ENCODE assay signal across 19 cellular contexts in genomic region chr16:87538594-87538993, GRCh38. TPM values are rescaled to one million over a fixed set of nuclear protein-coding genes. Genes with fewer than 3 reads are reported as not detected.
DNase-seq lines count a peak whose midpoint lies in the region; ATAC-seq, FAIRE-seq and TF ChIP-seq lines count a peak whose summit lies in the region.
"Had no signal": no experiment of that assay in that cellular context is flagged by ENCODE, and none has a peak within 500 bp of the region (broad histone marks: within the 10 kb centered on the region; RNA-seq: fewer than 3 reads in every experiment).

No MANE protein-coding gene starts in this region.

- TF ChIP-seq CTCF in endothelial cell of umbilical vein (IDR thresholded peaks at IDR 0.05; ENCODE audit: extremely low read depth in 1 of 2, insufficient read depth in 1 of 2, low read depth in 1 of 2, low read length in 2 of 2) (no peak), smooth muscle cell (IDR thresholded peaks at IDR 0.05; ENCODE audit: borderline replicate concordance, insufficient read depth, poor library complexity, severe bottlenecking) (no peak), mammary epithelial cell (conservative IDR thresholded peaks at IDR 0.05 in 1 of 2, IDR thresholded peaks at IDR 0.05 in 1 of 2; ENCODE audit: extremely low read depth in 1 of 2, insufficient read depth in 1 of 2, low read depth in 1 of 2, low read length in 2 of 2) (no peak)

- POLR2A ChIA-PET in endothelial cell of umbilical vein (lab: Charles Lee), result no interaction called here

- peak overlapping the region; percentile 55 for H2AFZ ChIP-seq in endothelial cell of umbilical vein (ENCODE audit: low read depth, low read length)
- H2AFZ ChIP-seq in smooth muscle cell (ENCODE audit: low read depth), result no peak overlapping the region
- H2AFZ ChIP-seq in mammary epithelial cell (ENCODE audit: low read depth, low read length), result no peak overlapping the region

- H3K4me1 ChIP-seq in endothelial cell of umbilical vein (ENCODE audit: control insufficient read depth, extremely low read depth, insufficient read depth, low read length) (peaks cover 11% of the 10 kb centered on the region), smooth muscle cell (ENCODE audit: low read depth) (no peaks in the 10 kb centered on the region), mammary epithelial cell (ENCODE audit: insufficient read depth, low read length) (no peaks in the 10 kb centered on the region)

- CTCF ChIA-PET in endothelial cell of umbilical vein (lab: Charles Lee) (interaction anchor here (0.9 to 1.5 kb wide), 5 partner anchors 10 to 114 kb away, joined by 3 to 5 read pairs (median 4); no protein-coding TSS in a partner anchor), mammary epithelial cell (lab: Charles Lee; ENCODE audit: low non-redundant PET) (no interaction called here)

- H3K4me2 ChIP-seq in endothelial cell of umbilical vein (ENCODE audit: insufficient read depth, low read length), result peak overlapping the region; percentile 33
- H3K4me2 ChIP-seq in smooth muscle cell, result no peak overlapping the region
- no peak overlapping the region for H3K4me2 ChIP-seq in mammary epithelial cell (ENCODE audit: insufficient read depth, low read depth, low read length)

- no peak overlapping the region for H3K9ac ChIP-seq in endothelial cell of umbilical vein (replicated peaks; ENCODE audit: extremely low read depth, insufficient read depth, low read length)
- H3K9ac ChIP-seq in smooth muscle cell (ENCODE audit: low read depth), result no peak overlapping the region
- no peak overlapping the region for H3K9ac ChIP-seq in mammary epithelial cell (ENCODE audit: insufficient read depth, low read length)

- 49% methylated on average over 11 of the region's 11 CpGs for WGBS in smooth muscle cell (ENCODE audit: low lambda C conversion rate)
- WGBS in mammary epithelial cell (ENCODE audit: low coverage, missing lambda C conversion rate), result 64% methylated on average over 11 of the region's 11 CpGs

- H4K20me1 ChIP-seq in endothelial cell of umbilical vein (replicated peaks; ENCODE audit: control insufficient read depth, extremely low read depth, insufficient read depth, low read length) (no peaks in the 10 kb centered on the region), smooth muscle cell (ENCODE audit: low read depth) (no peaks in the 10 kb centered on the region), mammary epithelial cell (ENCODE audit: insufficient read depth, low read length) (no peaks in the 10 kb centered on the region)

- no peak for TF ChIP-seq POLR2A in endothelial cell of umbilical vein (IDR thresholded peaks at IDR 0.05; ENCODE audit: low read depth, low read length)

- H3K9me3 ChIP-seq in endothelial cell of umbilical vein (replicated peaks; ENCODE audit: control insufficient read depth, insufficient read depth, low read length) (no peaks in the 10 kb centered on the region), smooth muscle cell (replicated peaks; ENCODE audit: low read depth) (peaks cover 3% of the 10 kb centered on the region), mammary epithelial cell (replicated peaks; ENCODE audit: insufficient read depth, low read length) (peaks cover 6% of the 10 kb centered on the region)
- H3K9me3 ChIP-seq: ovary had no signal

- intact Hi-C loops in endothelial cell of umbilical vein (cut with micrococcal nuclease), result loop anchor here (1.0 kb wide), 1 partner anchor 45 kb away; the partner anchor contains the start of gene ZCCHC14
- intact Hi-C loops in mammary epithelial cell (cut with micrococcal nuclease), result no loop called here

- H3K4me3 ChIP-seq in endothelial cell of umbilical vein (replicated peaks in 1 of 3; ENCODE audit: insufficient read depth in 1 of 3, low read depth in 1 of 3, low read length in 3 of 3) (no peak overlapping the region), smooth muscle cell (no peak overlapping the region), mammary epithelial cell (replicated peaks in 1 of 3; ENCODE audit: insufficient read depth in 1 of 3, low read depth in 2 of 3, low read length in 3 of 3) (no peak overlapping the region)
- H3K4me3 ChIP-seq: ovary had no signal

- FAIRE-seq in endothelial cell of umbilical vein (lab: Jason Lieb, UNC), result peak; percentile 74
- FAIRE-seq: G401.6, GM18507, H54 had no signal

- in situ Hi-C loops in mammary epithelial cell (cut with MboI; ENCODE audit: low sequenced_read_pairs in 2 of 2), result no loop called here

- H3K27me3 ChIP-seq in endothelial cell of umbilical vein (ENCODE audit: control insufficient read depth in 2 of 2, insufficient read depth in 2 of 2, low read length in 2 of 2), result peaks cover 0 to 2% of the 10 kb centered on the region in 2 experiments
- H3K27me3 ChIP-seq in smooth muscle cell (ENCODE audit: low read depth), result no peaks in the 10 kb centered on the region
- peaks cover 5% of the 10 kb centered on the region for H3K27me3 ChIP-seq in mammary epithelial cell (ENCODE audit: insufficient read depth, low read length)
- H3K27me3 ChIP-seq: ovary had no signal

- BruUV-seq in endothelial cell of umbilical vein (replicated peaks; lab: Mats Ljungman, UMichigan) (no TSS peak), mammary epithelial cell (replicated peaks; lab: Mats Ljungman, UMichigan) (no TSS peak)

- no peak for ATAC-seq in HG02840 (IDR thresholded peaks at IDR 0.05; ENCODE audit: low FRiP score, unreplicated experiment)
- ATAC-seq: activated CD4-positive, CD25-positive, alpha-beta regulatory T cell treated with anti-CD3 and anti-CD28 coated beads, Interleukin-2, amount 50 U/mL, for 24 hours; T-helper 17 cell had no signal

- H3K36me3 ChIP-seq in endothelial cell of umbilical vein (ENCODE audit: control insufficient read depth in 2 of 2, extremely low read depth in 1 of 2, insufficient read depth in 2 of 2, low read length in 2 of 2) (no peaks in the 10 kb centered on the region), smooth muscle cell (ENCODE audit: low read depth) (no peaks in the 10 kb centered on the region), mammary epithelial cell (ENCODE audit: insufficient read depth, low read length) (no peaks in the 10 kb centered on the region)
- H3K36me3 ChIP-seq: ovary had no signal

- no peak overlapping the region for H3K27ac ChIP-seq in endothelial cell of umbilical vein (ENCODE audit: insufficient read depth, low read depth, low read length)
- peak overlapping the region; percentile 51 for H3K27ac ChIP-seq in smooth muscle cell (ENCODE audit: low read depth)
- H3K27ac ChIP-seq in mammary epithelial cell (ENCODE audit: insufficient read depth, low read depth, low read length), result no peak overlapping the region
- H3K27ac ChIP-seq: HL-60, ovary had no signal

- H3K79me2 ChIP-seq in endothelial cell of umbilical vein (ENCODE audit: control insufficient read depth, insufficient read depth, low read length) (no peaks in the 10 kb centered on the region), smooth muscle cell (ENCODE audit: low read depth) (no peaks in the 10 kb centered on the region), mammary epithelial cell (ENCODE audit: insufficient read depth, low read length) (no peaks in the 10 kb centered on the region)

- dilution Hi-C loops in endothelial cell of umbilical vein (cut with MboI; ENCODE audit: extremely low pct_ligation_motif_present, low sequenced_read_pairs), result no loop called here
- dilution Hi-C loops in mammary epithelial cell (cut with HindIII; ENCODE audit: low sequenced_read_pairs), result loop anchor here (5.0 kb wide), 1 partner anchor 74 kb away; no protein-coding TSS in a partner anchor

- H3K9me1 ChIP-seq in endothelial cell of umbilical vein (replicated peaks; ENCODE audit: control insufficient read depth, extremely low read depth, insufficient read depth, low read length), result no peaks in the 10 kb centered on the region

- DNase-seq in Daoy (ENCODE audit: low read depth) (peak; percentile 57), RPMI7951 (ENCODE audit: low read depth) (peak; percentile 62), endothelial cell of umbilical vein (ENCODE audit: low read depth, low spot score) (peak; percentile 87), smooth muscle cell (lab: John Stamatoyannopoulos, UW; ENCODE audit: unreplicated experiment) (no peak), NCI-H748 treated with DMSO at 0.1 percent for 48 hours (lab: John Stamatoyannopoulos, UW) (no peak), mammary epithelial cell (no peak)
- DNase-seq: CD4-positive, alpha-beta memory T cell; erythroblast; Karpas-422; mesendoderm; NCI-H2029; ovary; T-helper 17 cell had no signal

- no peaks in the 10 kb centered on the region for H3F3A ChIP-seq in smooth muscle cell (ENCODE audit: low read depth)

TF ChIP-seq in endothelial cell of umbilical vein, 7 proteins besides CTCF, POLR2A, EP300 and RAD21:
- TF ChIP-seq POLR2AphosphoS5 (IDR thresholded peaks at IDR 0.05; ENCODE audit: insufficient read depth, low read depth, low read length), result peak; percentile 49
- TF ChIP-seq, protein P1, sequence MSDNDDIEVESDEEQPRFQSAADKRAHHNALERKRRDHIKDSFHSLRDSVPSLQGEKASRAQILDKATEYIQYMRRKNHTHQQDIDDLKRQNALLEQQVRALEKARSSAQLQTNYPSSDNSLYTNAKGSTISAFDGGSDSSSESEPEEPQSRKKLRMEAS (IDR thresholded peaks at IDR 0.05; ENCODE audit: insufficient read depth, insufficient read length), result no peak

RNA-seq across cellular contexts. Expression of gene ZCCHC14, which starts 45.8 kb away (rescaled TPM):
- 3.0 and 4.2 TPM in 2 replicates for total RNA-seq in Daoy (2014; rRNA removed; shearing (Covaris generic))
- total RNA-seq in RPMI7951 (2014; rRNA removed; shearing (Covaris generic)), result 6.5 and 7.6 TPM in 2 replicates
- total RNA-seq in endothelial cell of umbilical vein (30.9 and 34.0 TPM in 2 replicates), smooth muscle cell (8.3 and 8.5 TPM in 2 replicates), mammary epithelial cell (10 to 100 TPM in 1 of 2 donors, 1 to 10 TPM in 1; 7.0 to 15.8 TPM)
- polyA plus RNA-seq in endothelial cell of umbilical vein (9.5 and 10.1 TPM in 2 replicates), smooth muscle cell (4.6 and 4.8 TPM in 2 replicates), mammary epithelial cell (4.7 TPM)
- polyA plus RNA-seq in endothelial cell of umbilical vein (2011; cell fraction: cytosol; rRNA removed), result 7.6 and 7.7 TPM in 2 replicates
- 32.1 and 36.2 TPM in 2 replicates for polyA plus RNA-seq in endothelial cell of umbilical vein (2011; cell fraction: nucleus; rRNA removed)
- 13.0 and 16.4 TPM in 2 replicates for polyA plus RNA-seq in endothelial cell of umbilical vein (2012)
- polyA minus RNA-seq in endothelial cell of umbilical vein (14.7 and 15.3 TPM in 2 replicates), mammary epithelial cell (8.1 TPM)
- polyA minus RNA-seq in endothelial cell of umbilical vein (2011; cell fraction: cytosol; rRNA and poly(A)+ RNA removed), result 19.4 TPM
- 23.9 and 24.1 TPM in 2 replicates for polyA minus RNA-seq in endothelial cell of umbilical vein (2011; cell fraction: nucleus; rRNA and poly(A)+ RNA removed)

Comparison
In these comparisons a context has a peak if more than half of its experiments do, and no peak if none do; other contexts are left out.
1. DNase-seq: peak in Daoy (single experiment), RPMI7951 (single experiment) and endothelial cell of umbilical vein (single experiment); none in smooth muscle cell (single experiment), NCI-H748 treated with DMSO at 0.1 percent for 48 hours (single experiment) and mammary epithelial cell (single experiment).